ENCODE assay signal across 12 cellular contexts in the genomic region with DNA sequence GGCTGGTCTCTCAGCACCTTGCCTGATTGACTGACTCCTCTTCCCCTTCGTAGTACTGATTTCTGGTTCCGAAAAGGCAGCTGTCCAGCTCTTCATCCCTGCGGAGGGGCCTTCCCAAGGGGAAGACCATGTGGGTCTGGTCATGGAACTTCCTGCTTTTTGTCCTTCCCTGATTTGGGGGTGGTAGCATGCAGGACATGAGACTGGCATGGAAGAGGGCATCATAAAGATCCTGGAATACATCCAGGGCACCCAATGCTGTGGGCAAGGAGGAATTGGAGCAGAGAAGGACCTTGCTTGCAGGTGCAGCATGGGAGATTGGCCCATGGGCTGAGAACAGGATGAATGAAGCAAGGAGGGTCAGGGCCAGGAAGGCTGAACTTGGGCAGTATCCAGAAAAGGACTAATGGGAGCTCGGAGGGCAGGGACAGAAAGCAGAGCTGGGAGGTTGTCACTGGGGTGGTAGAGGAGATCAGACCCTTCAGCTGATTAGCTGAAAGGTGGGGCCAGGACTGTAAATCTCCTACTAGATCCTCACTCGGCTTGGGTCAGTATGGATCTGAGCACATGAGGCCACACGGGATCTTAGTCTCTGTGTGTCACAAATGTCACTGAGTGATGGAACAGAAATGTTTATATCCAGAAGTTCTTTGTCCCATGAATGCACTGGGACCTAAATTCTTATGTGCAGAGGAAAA. TPM values are rescaled to one million over a fixed set of nuclear protein-coding genes. Genes with fewer than 3 reads are reported as not detected.
DNase-seq lines count a peak whose midpoint lies in the region; ATAC-seq, FAIRE-seq and TF ChIP-seq lines count a peak whose summit lies in the region.
"Had no signal": no experiment of that assay in that cellular context is flagged by ENCODE, and none has a peak within 500 bp of the region (broad histone marks: within the 10 kb centered on the region; RNA-seq: fewer than 3 reads in every experiment).

No MANE protein-coding gene starts in this region.

- no peaks in the 10 kb centered on the region for H3K27me3 Mint-ChIP-seq in HFFc6 (ENCODE audit: insufficient read depth)
- peaks cover 36% of the 10 kb centered on the region for H3K27me3 Mint-ChIP-seq in CD4-positive, alpha-beta T cell

- H3K4me1 Mint-ChIP-seq in HFFc6 (ENCODE audit: low read depth) = peaks cover 76% of the 10 kb centered on the region
- no peaks in the 10 kb centered on the region for H3K4me1 Mint-ChIP-seq in CD4-positive, alpha-beta T cell (ENCODE audit: low read depth)

- peak; percentile 76 for FAIRE-seq in bronchial epithelial cell (lab: Jason Lieb, UNC)

- TF ChIP-seq POLR2A in right lobe of liver (IDR thresholded peaks at IDR 0.05) = no peak
- TF ChIP-seq POLR2A in spleen (IDR thresholded peaks at IDR 0.05) = no peak

- H3K9me3 Mint-ChIP-seq in HFFc6 = no peaks in the 10 kb centered on the region
- no peaks in the 10 kb centered on the region for H3K9me3 Mint-ChIP-seq in CD4-positive, alpha-beta T cell

- H3K27me3 ChIP-seq in bronchial epithelial cell (ENCODE audit: control insufficient read depth, insufficient read depth, low read length) (no peaks in the 10 kb centered on the region), right lobe of liver (no peaks in the 10 kb centered on the region), spleen (replicated peaks in 1 of 7) (peaks cover 0 to 47% (median 13%) of the 10 kb centered on the region in 7 donors)
- peaks cover 19% of the 10 kb centered on the region for H3K27me3 ChIP-seq in CD4-positive, alpha-beta T cell (ENCODE audit: control insufficient read depth, insufficient read depth, low read length)
- H3K27me3 ChIP-seq: cardiac muscle cell had no signal

- TF ChIP-seq CTCF in HFFc6 (IDR thresholded peaks at IDR 0.05) (no peak), bronchial epithelial cell (IDR thresholded peaks at IDR 0.05; ENCODE audit: insufficient read depth, low read length, severe bottlenecking) (no peak), right lobe of liver (IDR thresholded peaks at IDR 0.05) (no peak), spleen (IDR thresholded peaks at IDR 0.05 in 8 of 11, conservative IDR thresholded peaks at IDR 0.05 in 3 of 11) (no peak), GM10266 (IDR thresholded peaks at IDR 0.05; ENCODE audit: control insufficient read depth, insufficient read depth, low read depth, missing control alignments) (no peak)
- no peak for TF ChIP-seq CTCF in CD4-positive, alpha-beta T cell (IDR thresholded peaks at IDR 0.05)

- ATAC-seq in right lobe of liver = no peak
- ATAC-seq in CD4-positive, alpha-beta T cell (ENCODE audit: poor library complexity) = no peak

- no peaks in the 10 kb centered on the region for H3K36me3 ChIP-seq in bronchial epithelial cell (ENCODE audit: control insufficient read depth, insufficient read depth, low read length)
- no peaks in the 10 kb centered on the region for H3K36me3 ChIP-seq in right lobe of liver
- no peaks in the 10 kb centered on the region for H3K36me3 ChIP-seq in spleen
- H3K36me3 ChIP-seq: cardiac muscle cell, neutrophil had no signal

- H3K4me3 ChIP-seq in bronchial epithelial cell (ENCODE audit: low read depth, low read length) (no peak overlapping the region), right lobe of liver (no peak overlapping the region), spleen (no peak overlapping the region)
- H3K4me3 ChIP-seq: cardiac muscle cell had no signal

- peak overlapping the region; percentile 87; the same call in 1 of the 2 replicates for H3K4me3 Mint-ChIP-seq in HFFc6
- no peak overlapping the region for H3K4me3 Mint-ChIP-seq in CD4-positive, alpha-beta T cell

- H3K9me3 ChIP-seq in right lobe of liver = no peaks in the 10 kb centered on the region
- no peaks in the 10 kb centered on the region for H3K9me3 ChIP-seq in spleen
- H3K9me3 ChIP-seq in CD4-positive, alpha-beta T cell (ENCODE audit: control insufficient read depth, low read length) = no peaks in the 10 kb centered on the region
- H3K9me3 ChIP-seq: neutrophil had no signal

- peaks cover 0 to 51% (median 21%) of the 10 kb centered on the region in 4 donors for H3K4me1 ChIP-seq in right lobe of liver
- peaks cover 6 to 53% (median 38%) of the 10 kb centered on the region in 6 donors for H3K4me1 ChIP-seq in spleen

- no peaks in the 10 kb centered on the region for H3K36me3 Mint-ChIP-seq in HFFc6 (ENCODE audit: low read depth)
- no peaks in the 10 kb centered on the region for H3K36me3 Mint-ChIP-seq in CD4-positive, alpha-beta T cell (ENCODE audit: low read depth)

- POLR2A ChIA-PET in CD4-positive, alpha-beta T cell (lab: Charles Lee) = no interaction called here

- no peak for DNase-seq in HFFc6
- DNase-seq in bronchial epithelial cell (ENCODE audit: low read depth) = no peak
- peak in 1 of 3 donors; percentile 76 for DNase-seq in right lobe of liver
- peak; percentile 70 for DNase-seq in spleen
- no peak for DNase-seq in islet precursor cell
- no peak for DNase-seq in CD4-positive, alpha-beta T cell
- DNase-seq in GM10266 (ENCODE audit: extremely low spot score) = no peak
- DNase-seq in stimulated activated naive CD4-positive, alpha-beta T cell treated with Interleukin-2 at 50 U/mL for 16 hours (lab: John Stamatoyannopoulos, UW) = no peak
- DNase-seq: Karpas-422, NCI-H446 treated with DMSO at 0.1 percent for 48 hours had no signal

- 35% methylated on average over 2 of the region's 6 CpGs for WGBS in right lobe of liver (ENCODE audit: insufficient coverage, low coverage, low lambda C conversion rate, missing lambda C conversion rate)
- WGBS in spleen, 5 donors = 61 to 78% (median 70%) methylated on average over 6 of the region's 6 CpGs

- H3K27ac Mint-ChIP-seq in HFFc6 = peak overlapping the region; percentile 94
- H3K27ac Mint-ChIP-seq in CD4-positive, alpha-beta T cell = no peak overlapping the region

- H3K27ac ChIP-seq in right lobe of liver = peak overlapping the region; percentile 68 to 92 (median 73)
- H3K27ac ChIP-seq in spleen = peak overlapping the region; percentile 53 to 85 (median 81)
- no peak overlapping the region for H3K27ac ChIP-seq in CD4-positive, alpha-beta T cell (ENCODE audit: low read depth, low read length)
- H3K27ac ChIP-seq: cardiac muscle cell, neutrophil had no signal

- intact Hi-C loops in right lobe of liver (cut with DNase I) = loop anchor here in 1 of 2 donors (5.0 kb wide), 1 partner anchor 53 kb away; no protein-coding TSS in a partner anchor
- intact Hi-C loops in spleen (cut with DNase I; ENCODE audit: low total_unique reads) = no loop called here
- intact Hi-C loops in CD4-positive, alpha-beta T cell (cut with DNase I, micrococcal nuclease) = no loop called here

- CTCF ChIA-PET in CD4-positive, alpha-beta T cell (lab: Charles Lee) = no interaction called here

RNA-seq across cellular contexts. Expression of gene AMOTL2, which starts 59.5 kb away (rescaled TPM):
- 100 to 1,000 TPM; 244 to 311 (median 274) TPM for total RNA-seq in HFFc6 (2021; fragmentation: NEBNext Ultra II Directional; extraction: Animal tissue kit (Norgen Biotek cat#: 25700))
- total RNA-seq in bronchial epithelial cell (54.2 and 89.9 TPM in 2 replicates), right lobe of liver (10 to 100 TPM; 18.0 to 33.3 (median 21.8) TPM), spleen (10 to 100 TPM; 27.5 to 83.4 (median 53.1) TPM)
- 10 to 100 TPM in 1 of 3 donors, 1 to 10 TPM in 2; 3.8 to 15.7 (median 6.0) TPM for polyA plus RNA-seq in spleen
- not detected for total RNA-seq in CD4-positive, alpha-beta T cell

Comparison
In these comparisons a context has a peak if more than half of its experiments do, and no peak if none do; other contexts are left out.
1. RNA of gene AMOTL2, which starts 59.5 kb away (total RNA-seq): 244 to 311 TPM in HFFc6, 54.2 to 89.9 TPM in bronchial epithelial cell, 27.5 to 83.4 TPM in spleen and 18.0 to 33.3 TPM in right lobe of liver; not detected in CD4-positive, alpha-beta T cell; every median in the first group is over 10 times any median in the second.